27 cellular contexts compared by ENCODE assay signal in the genomic region with DNA sequence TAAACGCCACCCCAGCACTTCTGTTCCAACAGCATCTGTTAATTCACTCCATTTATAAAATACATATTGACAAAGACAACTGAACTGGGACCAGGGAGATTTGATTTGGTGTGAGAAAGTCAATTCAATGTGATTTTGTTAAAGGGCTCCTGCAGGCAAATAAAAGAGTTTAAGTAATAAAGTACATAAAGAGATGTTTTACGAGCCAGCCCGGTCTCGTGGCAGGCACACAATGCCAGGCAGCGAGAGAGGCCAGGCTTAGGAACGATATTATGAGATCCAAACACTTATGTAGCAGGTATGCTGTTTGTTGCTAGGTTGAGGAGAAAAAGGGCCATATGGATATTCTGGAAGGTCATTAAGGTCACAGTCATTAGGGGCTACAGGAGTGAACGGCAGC.
DNase-seq lines count a peak whose midpoint lies in the region; ATAC-seq and TF ChIP-seq lines count a peak whose summit lies in the region.
"Had no signal": no experiment of that assay in that cellular context is flagged by ENCODE, and none has a peak within 500 bp of the region (broad histone marks: within the 10 kb centered on the region; RNA-seq: fewer than 3 reads in every experiment).

No MANE protein-coding gene starts in this region.

- H3K4me1 ChIP-seq in prostate gland (replicated peaks) (no peaks in the 10 kb centered on the region), mesendoderm (ENCODE audit: control insufficient read depth, low read depth, low read length) (no peaks in the 10 kb centered on the region), heart right ventricle (no peaks in the 10 kb centered on the region)
- H3K4me1 ChIP-seq: Peyer's patch, suprapubic skin, upper lobe of left lung had no signal

- TF ChIP-seq CTCF in prostate gland (IDR thresholded peaks at IDR 0.05) = no peak
- TF ChIP-seq CTCF in heart right ventricle (IDR thresholded peaks at IDR 0.05) = no peak

- no peak overlapping the region for H2AK5ac ChIP-seq in mesendoderm (ENCODE audit: low read length)

- H2BK15ac ChIP-seq in mesendoderm (replicated peaks; ENCODE audit: low read depth) = no peak overlapping the region

- H3K27me3 ChIP-seq in prostate gland (replicated peaks; ENCODE audit: insufficient read depth) = no peaks in the 10 kb centered on the region
- H3K27me3 ChIP-seq in mesendoderm (ENCODE audit: insufficient read depth, low read length, poor library complexity) = no peaks in the 10 kb centered on the region
- no peaks in the 10 kb centered on the region for H3K27me3 ChIP-seq in heart right ventricle
- H3K27me3 ChIP-seq: brain microvascular endothelial cell, dorsolateral prefrontal cortex, Peyer's patch, suprapubic skin, upper lobe of left lung had no signal

- WGBS in prostate gland = 20% methylated on average over 7 of the region's 7 CpGs
- WGBS in mesendoderm (ENCODE audit: extremely low coverage, insufficient coverage, low lambda C conversion rate) = no CpG with 5 or more reads among the region's 7 CpGs
- 85 to 89% methylated on average over 7 of the region's 7 CpGs for WGBS in heart right ventricle, 2 donors

- DNase-seq in NCI-H187 treated with DMSO at 0.1 percent for 48 hours (lab: John Stamatoyannopoulos, UW) (peak; percentile 43), NCI-H187 (lab: John Stamatoyannopoulos, UW) (no peak), NCI-H1694 (lab: John Stamatoyannopoulos, UW) (peak; percentile 25), NCI-H748 treated with DMSO at 0.1 percent for 48 hours (lab: John Stamatoyannopoulos, UW) (peak; percentile 87), prostate gland (ENCODE audit: low spot score) (peak; percentile 4), AG20443 (ENCODE audit: low spot score) (no peak), mesendoderm (no peak), heart right ventricle (no peak)
- DNase-seq: activated CD4-positive, alpha-beta T cell treated with anti-CD3 and anti-CD28 coated beads for 1 hour; amygdala; brain microvascular endothelial cell; Calu3; dorsolateral prefrontal cortex; foreskin melanocyte; GM23248; NCI-H1105; Peyer's patch; posterior cingulate gyrus; right cardiac atrium; SIG-M5; stimulated activated CD4-positive, alpha-beta T cell treated with anti-CD3 and anti-CD28 coated beads, Interleukin-1b, Interleukin-23, amount 100 ng/mL, for 48 hours; stimulated activated naive CD4-positive, alpha-beta T cell treated with Interleukin-2 at 50 U/mL for 16 hours had no signal

- no peak overlapping the region for H4K8ac ChIP-seq in mesendoderm (ENCODE audit: low read depth, low read length)

- H3K27ac ChIP-seq in prostate gland (no peak overlapping the region), mesendoderm (ENCODE audit: low read depth, low read length) (no peak overlapping the region), heart right ventricle (no peak overlapping the region)
- H3K27ac ChIP-seq: brain microvascular endothelial cell, dorsolateral prefrontal cortex, GM23248, Peyer's patch, suprapubic skin, upper lobe of left lung had no signal

- H2BK120ac ChIP-seq in mesendoderm (ENCODE audit: low read depth, low read length) = no peak overlapping the region

- no peak overlapping the region for H3K4ac ChIP-seq in mesendoderm (ENCODE audit: low read depth, low read length)

- H3K56ac ChIP-seq in mesendoderm (ENCODE audit: low read length) = no peak overlapping the region

- H3K9ac ChIP-seq in mesendoderm (ENCODE audit: low read length) = no peak overlapping the region
- H3K9ac ChIP-seq: GM23248 had no signal

- H3K4me3 ChIP-seq in prostate gland (no peak overlapping the region), mesendoderm (ENCODE audit: low read length) (no peak overlapping the region), heart right ventricle (no peak overlapping the region)
- H3K4me3 ChIP-seq: dorsolateral prefrontal cortex, GM23248, K562, Peyer's patch, smooth muscle cell, suprapubic skin, upper lobe of left lung had no signal

- H3K18ac ChIP-seq in mesendoderm (ENCODE audit: low read length) = no peak overlapping the region

- TF ChIP-seq POLR2A in prostate gland (IDR thresholded peaks at IDR 0.05) = no peak

- intact Hi-C loops in prostate gland (cut with DNase I) = no loop called here
- intact Hi-C loops in heart right ventricle (cut with DNase I) = no loop called here

- H3K79me2 ChIP-seq in mesendoderm (ENCODE audit: control insufficient read depth, insufficient read depth, low read length) = no peaks in the 10 kb centered on the region

- no peak for ATAC-seq in heart right ventricle
- ATAC-seq: activated naive CD4-positive, alpha-beta T cell treated with anti-CD3 and anti-CD28 coated beads, Interleukin-2, amount 50 U/mL, for 72 hours; K562; right cardiac atrium had no signal

- H3K79me1 ChIP-seq in mesendoderm (ENCODE audit: low read length) = no peaks in the 10 kb centered on the region

- no peak overlapping the region for H3K4me2 ChIP-seq in mesendoderm (ENCODE audit: low read length)

- H4K5ac ChIP-seq in mesendoderm (ENCODE audit: low read length) = no peak overlapping the region

- H3K23ac ChIP-seq in mesendoderm (ENCODE audit: low read length) = no peak overlapping the region

- no peak overlapping the region for H2BK5ac ChIP-seq in mesendoderm (ENCODE audit: low read length)

- H3K9me3 ChIP-seq in prostate gland (no peaks in the 10 kb centered on the region), heart right ventricle (no peaks in the 10 kb centered on the region)
- H3K9me3 ChIP-seq: Peyer's patch, suprapubic skin, upper lobe of left lung had no signal

- no peaks in the 10 kb centered on the region for H3K36me3 ChIP-seq in prostate gland
- H3K36me3 ChIP-seq in mesendoderm (ENCODE audit: control insufficient read depth, insufficient read depth, low read length) = no peaks in the 10 kb centered on the region
- no peaks in the 10 kb centered on the region for H3K36me3 ChIP-seq in heart right ventricle
- H3K36me3 ChIP-seq: brain microvascular endothelial cell, Peyer's patch, suprapubic skin, upper lobe of left lung had no signal

Comparison
In these comparisons a context has a peak if more than half of its experiments do, and no peak if none do; other contexts are left out.
1. DNase-seq: peak in NCI-H187 treated with DMSO at 0.1 percent for 48 hours (single experiment), NCI-H1694 (single experiment), NCI-H748 treated with DMSO at 0.1 percent for 48 hours (single experiment) and prostate gland (single experiment); none in NCI-H187 (0 of 2), AG20443 (single experiment), mesendoderm (single experiment) and heart right ventricle (0 of 2).